In genomic region chr2:233807215-233807865, GRCh38 we compare ENCODE assay signal across 2 cellular contexts.
TF ChIP-seq lines count a peak whose summit lies in the region.

No MANE protein-coding gene starts in this region.

TF ChIP-seq in HepG2, 621 proteins besides CTCF, POLR2A, EP300 and RAD21:
- no peak for TF ChIP-seq GTF2F1 (IDR thresholded peaks at IDR 0.05; ENCODE audit: low read length)
- no peak for TF ChIP-seq NFYB (CRISPR knock-in tag; IDR thresholded peaks at IDR 0.05)
- peak; percentile 38; the same call in 1 of the 2 replicates for TF ChIP-seq SMC3 (IDR thresholded peaks at IDR 0.05; ENCODE audit: low read length)
- peak; percentile 82 for TF ChIP-seq MNT (IDR thresholded peaks at IDR 0.05)
- no peak for TF ChIP-seq THAP8 (CRISPR knock-in tag; IDR thresholded peaks at IDR 0.05; ENCODE audit: borderline replicate concordance)
- peak; percentile 52 for TF ChIP-seq STAG1 (CRISPR knock-in tag; IDR thresholded peaks at IDR 0.05)
- 0 out of 2 replicates have a peak, but pooled peaks have one; percentile 21 for TF ChIP-seq CBX5 (CRISPR knock-in tag; IDR thresholded peaks at IDR 0.05; ENCODE audit: borderline replicate concordance)
- TF ChIP-seq EED (CRISPR knock-in tag; IDR thresholded peaks at IDR 0.05): peak; percentile 31; the same call in 1 of the 2 replicates

TF ChIP-seq in K562, 482 proteins besides CTCF, POLR2A, EP300 and RAD21:
- TF ChIP-seq ADNP (tag; IDR thresholded peaks at IDR 0.05) (no peak), CGGBP1 (CRISPR knock-in tag; IDR thresholded peaks at IDR 0.05) (no peak)
